In the genomic region with DNA sequence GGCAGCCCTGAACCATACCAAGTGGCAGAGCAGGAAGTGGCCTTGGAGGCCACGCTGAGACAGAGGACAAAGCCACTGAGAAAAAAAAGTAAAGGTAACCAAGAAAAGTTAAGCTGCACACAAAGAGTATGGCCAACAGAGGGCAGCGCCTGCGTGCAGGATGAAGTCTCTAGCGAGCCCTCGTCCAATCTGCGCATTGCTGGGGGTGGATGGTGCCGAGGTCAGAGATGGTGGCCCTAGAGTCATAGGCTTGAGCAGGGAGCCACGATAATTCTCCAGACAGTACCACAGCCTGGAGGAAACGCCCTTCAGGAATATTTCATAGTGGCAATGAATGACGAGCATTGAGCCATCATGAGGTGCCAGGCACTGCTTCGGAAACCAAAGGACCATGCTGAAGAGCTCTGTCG, we compare ENCODE assay signal across 9 cellular contexts. TPM values are rescaled to one million over a fixed set of nuclear protein-coding genes. Genes with fewer than 3 reads are reported as not detected.
DNase-seq lines count a peak whose midpoint lies in the region; ATAC-seq, FAIRE-seq and TF ChIP-seq lines count a peak whose summit lies in the region.
"Had no signal": no experiment of that assay in that cellular context is flagged by ENCODE, and none has a peak within 500 bp of the region (broad histone marks: within the 10 kb centered on the region; RNA-seq: fewer than 3 reads in every experiment).

No MANE protein-coding gene starts in this region.

- H3K9me3 Mint-ChIP-seq in Caco-2 (ENCODE audit: unreplicated experiment): peaks cover 9% of the 10 kb centered on the region
- H3K9me3 Mint-ChIP-seq: T-helper 1 cell treated with Interleukin-12 subunit alpha and Interleukin-12 subunit beta and Interleukin-4 antibody, amounts not matched to agents 30 μg/mL and 1 μg/mL, for 36 hours had no signal

- POLR2A ChIA-PET in Caco-2 (lab: Charles Lee): no interaction called here

- H3K4me1 Mint-ChIP-seq in Caco-2 (ENCODE audit: low read depth, unreplicated experiment): no peaks in the 10 kb centered on the region

- no peaks in the 10 kb centered on the region for H3K9me2 ChIP-seq in MM.1S (replicated peaks; ENCODE audit: insufficient read depth, low read length)

- no TSS peak for BruUV-seq in Caco-2 (replicated peaks; lab: Mats Ljungman, UMichigan)

- H3K9ac ChIP-seq in MM.1S (ENCODE audit: low read length): no peak overlapping the region

- no peak overlapping the region for H2AFZ ChIP-seq in MM.1S (ENCODE audit: low read length)

- no peak overlapping the region for H3K4me2 ChIP-seq in MM.1S (ENCODE audit: low read depth, low read length)

- no peak overlapping the region for H3K27ac Mint-ChIP-seq in Caco-2 (ENCODE audit: unreplicated experiment)
- H3K27ac Mint-ChIP-seq: T-helper 1 cell treated with Interleukin-12 subunit alpha and Interleukin-12 subunit beta and Interleukin-4 antibody, amounts not matched to agents 30 μg/mL and 1 μg/mL, for 36 hours had no signal

- no peaks in the 10 kb centered on the region for H3F3A ChIP-seq in MM.1S (ENCODE audit: insufficient read depth, low read length)

- no peaks in the 10 kb centered on the region for H3K79me2 ChIP-seq in MM.1S (ENCODE audit: low read length)

- ATAC-seq in GM21360 (IDR thresholded peaks at IDR 0.05; ENCODE audit: unreplicated experiment) (peak; percentile 77), HG03135 (IDR thresholded peaks at IDR 0.05; ENCODE audit: unreplicated experiment) (no peak)

- H3K9me3 ChIP-seq in Caco-2 (no peaks in the 10 kb centered on the region), MM.1S (replicated peaks; ENCODE audit: insufficient read depth, low read length) (no peaks in the 10 kb centered on the region)

- no peak overlapping the region for H3K4me3 ChIP-seq in Caco-2 (ENCODE audit: low read depth, low read length)
- H3K4me3 ChIP-seq in MM.1S (ENCODE audit: low read length): no peak overlapping the region
- no peak overlapping the region for H3K4me3 ChIP-seq in bronchial epithelial cell (ENCODE audit: low read depth, low read length)

- intact Hi-C loops in Caco-2 (cut with micrococcal nuclease; ENCODE audit: unreplicated experiment): loop anchor here (5.0 kb wide), 1 partner anchor 164 kb away; no protein-coding TSS in a partner anchor

- DNase-seq in Caco-2 (peak; percentile 59 to 63), MM.1S (peak; percentile 44), SK-N-DZ (ENCODE audit: low spot score) (peak; percentile 57), bronchial epithelial cell (ENCODE audit: low read depth) (peak; percentile 37), kidney glomerular epithelial cell (lab: John Stamatoyannopoulos, UW) (peak; percentile 44)
- DNase-seq in stimulated activated CD8-positive, alpha-beta memory T cell treated with anti-CD3 and anti-CD28 coated beads, Interleukin-4, amount 100 ng/mL, for 48 hours: peak; percentile 71

- peak; percentile 64 to 80 for TF ChIP-seq CTCF in Caco-2 (IDR thresholded peaks at IDR 0.05; ENCODE audit: insufficient read depth in 1 of 2, low read depth in 1 of 2, low read length in 1 of 2, severe bottlenecking in 1 of 2, unreplicated experiment in 1 of 2)
- TF ChIP-seq CTCF in MM.1S (IDR thresholded peaks at IDR 0.05; ENCODE audit: low read length): peak; percentile 57
- TF ChIP-seq CTCF in bronchial epithelial cell (IDR thresholded peaks at IDR 0.05; ENCODE audit: insufficient read depth, low read length, severe bottlenecking): peak; percentile 81

- H3K27me3 Mint-ChIP-seq in Caco-2 (ENCODE audit: insufficient read depth, unreplicated experiment): peaks cover 4% of the 10 kb centered on the region

- H3K36me3 ChIP-seq in Caco-2 (ENCODE audit: control insufficient read depth, insufficient read depth, low read length): no peaks in the 10 kb centered on the region
- no peaks in the 10 kb centered on the region for H3K36me3 ChIP-seq in MM.1S (replicated peaks; ENCODE audit: insufficient read depth, low read length)
- H3K36me3 ChIP-seq in bronchial epithelial cell (ENCODE audit: control insufficient read depth, insufficient read depth, low read length): no peaks in the 10 kb centered on the region

- CTCF ChIA-PET in Caco-2 (lab: Charles Lee): interaction anchor here (0.9 to 1.6 kb wide), 3 partner anchors 9 to 76 kb away, joined by 3 read pairs; no protein-coding TSS in a partner anchor

- H3K27ac ChIP-seq in MM.1S (ENCODE audit: low read length): no peak overlapping the region

- H3K4me1 ChIP-seq in Caco-2: no peaks in the 10 kb centered on the region
- H3K4me1 ChIP-seq in MM.1S (ENCODE audit: low read length): no peaks in the 10 kb centered on the region

- no peaks in the 10 kb centered on the region for H3K36me3 Mint-ChIP-seq in Caco-2 (ENCODE audit: insufficient read depth, unreplicated experiment)

- no peaks in the 10 kb centered on the region for H4K20me1 ChIP-seq in MM.1S (ENCODE audit: insufficient read depth, low read length)

- H3K27me3 ChIP-seq in Caco-2 (replicated peaks; ENCODE audit: control insufficient read depth, insufficient read depth, low read length) (no peaks in the 10 kb centered on the region), MM.1S (replicated peaks; ENCODE audit: insufficient read depth, low read length) (no peaks in the 10 kb centered on the region), bronchial epithelial cell (ENCODE audit: control insufficient read depth, insufficient read depth, low read length) (no peaks in the 10 kb centered on the region)

- H3K4me3 Mint-ChIP-seq in Caco-2 (ENCODE audit: unreplicated experiment): no peak overlapping the region
- H3K4me3 Mint-ChIP-seq: T-helper 1 cell treated with Interleukin-12 subunit alpha and Interleukin-12 subunit beta and Interleukin-4 antibody, amounts not matched to agents 30 μg/mL and 1 μg/mL, for 36 hours had no signal

- FAIRE-seq in bronchial epithelial cell (lab: Jason Lieb, UNC): peak; percentile 36

RNA-seq across cellular contexts. Expression of gene ATP6V0E2, which starts 9.7 kb away (rescaled TPM):
- total RNA-seq in Caco-2 (2022) (41.6 and 53.9 TPM in 2 replicates), bronchial epithelial cell (1.6 and 2.6 TPM in 2 replicates)
- polyA plus RNA-seq in SK-N-DZ (2014; cell fraction: cytosol; rRNA removed): 106 and 127 TPM in 2 replicates
- polyA plus RNA-seq in SK-N-DZ (2014; cell fraction: nucleus; rRNA removed): 101 and 119 TPM in 2 replicates

RNA-seq across cellular contexts. Expression of gene ZNF862, which starts 45.3 kb away (rescaled TPM):
- 3.1 and 3.5 TPM in 2 replicates for total RNA-seq in Caco-2 (2022)
- polyA plus RNA-seq in SK-N-DZ (2014; cell fraction: cytosol; rRNA removed): 2.1 and 6.1 TPM in 2 replicates
- polyA plus RNA-seq in SK-N-DZ (2014; cell fraction: nucleus; rRNA removed): 4.3 and 10.7 TPM in 2 replicates
- total RNA-seq in bronchial epithelial cell: 5.0 and 8.7 TPM in 2 replicates

Comparison
In these comparisons a context has a peak if more than half of its experiments do, and no peak if none do; other contexts are left out.
1. RNA of gene ATP6V0E2, which starts 9.7 kb away (total RNA-seq): 41.6 to 53.9 TPM in Caco-2; 1.6 to 2.6 TPM in bronchial epithelial cell; every median in the first group is over 10 times any median in the second.
2. Peak in every context shown above with its lines, with median percentiles within 50 percentile points of each other: DNase-seq and CTCF ChIP-seq.